ENCODE assay signal across 8 cellular contexts in genomic region chr19:18279516-18280246, GRCh38. TPM values are rescaled to one million over a fixed set of nuclear protein-coding genes. Genes with fewer than 3 reads are reported as not detected.
DNase-seq lines count a peak whose midpoint lies in the region; ATAC-seq and TF ChIP-seq lines count a peak whose summit lies in the region.

No MANE protein-coding gene starts in this region.

- H3K27ac ChIP-seq in smooth muscle cell (ENCODE audit: low read depth): peak overlapping the region; percentile 97

- H3K4me3 Mint-ChIP-seq in WTC11: peak overlapping the region; percentile 96

- H4K20me1 ChIP-seq in smooth muscle cell (ENCODE audit: low read depth): peaks cover 63% of the 10 kb centered on the region

- peak; percentile 20 for ATAC-seq in HG02798 (IDR thresholded peaks at IDR 0.05; ENCODE audit: poor library complexity, unreplicated experiment)
- ATAC-seq in WTC11: peak; percentile 67
- no peak for ATAC-seq in HG02981 (IDR thresholded peaks at IDR 0.05; ENCODE audit: unreplicated experiment)

- TF ChIP-seq CTCF in WTC11 (IDR thresholded peaks at IDR 0.05): peak; percentile 76
- peak; percentile 88 for TF ChIP-seq CTCF in cardiac fibroblast (IDR thresholded peaks at IDR 0.05; ENCODE audit: low read depth, low read length)
- TF ChIP-seq CTCF in smooth muscle cell (IDR thresholded peaks at IDR 0.05; ENCODE audit: borderline replicate concordance, insufficient read depth, poor library complexity, severe bottlenecking): peak; percentile 70

- no peak overlapping the region for H2AFZ ChIP-seq in smooth muscle cell (ENCODE audit: low read depth)

- DNase-seq in DMS153 treated with DMSO at 0.1 percent for 48 hours (lab: John Stamatoyannopoulos, UW; ENCODE audit: unreplicated experiment) (peak; percentile 82), NCI-H2227 treated with DMSO at 0.1 percent for 48 hours (lab: John Stamatoyannopoulos, UW) (peak; percentile 79), WTC11 (ENCODE audit: low spot score) (peak; percentile 96), cardiac fibroblast (ENCODE audit: low read depth in 2 of 2) (peak; percentile 96 to 97), inferior parietal cortex (ENCODE audit: extremely low spot score) (peak; percentile 94), smooth muscle cell (lab: John Stamatoyannopoulos, UW; ENCODE audit: unreplicated experiment) (peak; percentile 29)

- peak overlapping the region; percentile 77 to 97 for H3K4me3 ChIP-seq in cardiac fibroblast (replicated peaks in 1 of 2; ENCODE audit: low read depth in 2 of 2, low read length in 2 of 2)
- H3K4me3 ChIP-seq in smooth muscle cell: peak overlapping the region; percentile 96

- CTCF ChIA-PET in WTC11 (lab: Charles Lee): interaction anchor here (0.5 to 6.8 kb wide), 79 partner anchors 8 to 1305 kb away, joined by 3 to 240 read pairs (median 5); partner anchors contain the start of genes ARRDC2, ELL, GDF15 and LSM4

- POLR2A ChIA-PET in WTC11 (lab: Charles Lee): interaction anchor here (0.6 to 5.1 kb wide), 29 partner anchors 8 to 1106 kb away, joined by 3 to 200 read pairs (median 7); partner anchors contain the start of genes GDF15, LSM4, MPV17L2 and RAB3A

- H3K9ac ChIP-seq in smooth muscle cell (ENCODE audit: low read depth): peak overlapping the region; percentile 100

- no peaks in the 10 kb centered on the region for H3K9me3 ChIP-seq in smooth muscle cell (replicated peaks; ENCODE audit: low read depth)

- peaks cover 22% of the 10 kb centered on the region for H3K4me1 Mint-ChIP-seq in WTC11

- H3K27ac Mint-ChIP-seq in WTC11: peak overlapping the region; percentile 99

- H3K27me3 ChIP-seq in smooth muscle cell (ENCODE audit: low read depth): no peaks in the 10 kb centered on the region

- H3K79me2 ChIP-seq in smooth muscle cell (ENCODE audit: low read depth): peaks cover 40% of the 10 kb centered on the region

- H3F3A ChIP-seq in smooth muscle cell (ENCODE audit: low read depth): peaks cover 36% of the 10 kb centered on the region

- H3K36me3 ChIP-seq in smooth muscle cell (ENCODE audit: low read depth): no peaks in the 10 kb centered on the region

- no peaks in the 10 kb centered on the region for H3K9me3 Mint-ChIP-seq in WTC11

- H3K4me2 ChIP-seq in smooth muscle cell: peak overlapping the region; percentile 89

- under 1% methylated on average over 46 of the region's 55 CpGs for WGBS in smooth muscle cell (ENCODE audit: low lambda C conversion rate)

- H3K27me3 Mint-ChIP-seq in WTC11 (ENCODE audit: low read depth): no peaks in the 10 kb centered on the region; the same call in 1 of the 2 replicates

- H3K36me3 Mint-ChIP-seq in WTC11: peaks cover 12% of the 10 kb centered on the region

- peaks cover 15% of the 10 kb centered on the region for H3K4me1 ChIP-seq in smooth muscle cell (ENCODE audit: low read depth)

TF ChIP-seq in WTC11, 78 proteins besides CTCF, POLR2A, EP300 and RAD21 (continues in another document):
- TF ChIP-seq HMGXB4 (CRISPR knock-in tag; IDR thresholded peaks at IDR 0.05) (peak; percentile 62), ETV6 (CRISPR knock-in tag; IDR thresholded peaks at IDR 0.05) (peak; percentile 62; the same call in 1 of the 2 replicates), GRHL2 (CRISPR knock-in tag; IDR thresholded peaks at IDR 0.05; ENCODE audit: insufficient replicate concordance, severe bottlenecking) (no peak), SOX15 (CRISPR knock-in tag; IDR thresholded peaks at IDR 0.05) (no peak), JUN (CRISPR knock-in tag; IDR thresholded peaks at IDR 0.05) (no peak), ATF6 (CRISPR knock-in tag; IDR thresholded peaks at IDR 0.05) (no peak), ZNF512 (CRISPR knock-in tag; IDR thresholded peaks at IDR 0.05; ENCODE audit: borderline replicate concordance) (0 out of 2 replicates have a peak, but pooled peaks have one; percentile 26), E2F1 (CRISPR knock-in tag; IDR thresholded peaks at IDR 0.05) (no peak), AR (CRISPR knock-in tag; IDR thresholded peaks at IDR 0.05) (0 out of 2 replicates have a peak, but pooled peaks have one; percentile 19)

RNA-seq across cellular contexts. Expression of gene JUND, which starts 1.7 kb away (rescaled TPM):
- total RNA-seq in WTC11 (2021): 121 to 137 TPM (median 133 TPM) in 3 replicates
- 79.9 and 164 TPM in 2 replicates for total RNA-seq in smooth muscle cell
- 464 and 497 TPM in 2 replicates for polyA plus RNA-seq in smooth muscle cell

RNA-seq across cellular contexts. Expression of gene IQCN, which starts 5.4 kb away (rescaled TPM):
- total RNA-seq in WTC11 (2021): 0.46 to 1.0 TPM (median 0.61 TPM) in 3 replicates
- total RNA-seq in smooth muscle cell: 3.9 and 4.9 TPM in 2 replicates
- 2.5 and 5.8 TPM in 2 replicates for polyA plus RNA-seq in smooth muscle cell

RNA-seq across cellular contexts. Expression of gene LSM4, which starts 43.2 kb away (rescaled TPM):
- 373 to 434 TPM (median 409 TPM) in 3 replicates for total RNA-seq in WTC11 (2021)
- 116 and 121 TPM in 2 replicates for total RNA-seq in smooth muscle cell
- 156 and 177 TPM in 2 replicates for polyA plus RNA-seq in smooth muscle cell

RNA-seq across cellular contexts. Expression of gene PDE4C, which starts 53.4 kb away (rescaled TPM):
- total RNA-seq in WTC11 (2021): 3.0 to 5.7 TPM (median 3.8 TPM) in 3 replicates
- total RNA-seq in smooth muscle cell: 1.1 and 3.1 TPM in 2 replicates
- 1.7 and 1.9 TPM in 2 replicates for polyA plus RNA-seq in smooth muscle cell

Comparison
In these comparisons a context has a peak if more than half of its experiments do, and no peak if none do; other contexts are left out.
1. DNase-seq: peak in every context shown above with its lines; median percentile 96 in cardiac fibroblast; 96 in WTC11; 94 in inferior parietal cortex; 82 in DMS153 treated with DMSO at 0.1 percent for 48 hours; 79 in NCI-H2227 treated with DMSO at 0.1 percent for 48 hours; 29 in smooth muscle cell.